Comparison of ENCODE assay signal across 40 cellular contexts in the genomic region with DNA sequence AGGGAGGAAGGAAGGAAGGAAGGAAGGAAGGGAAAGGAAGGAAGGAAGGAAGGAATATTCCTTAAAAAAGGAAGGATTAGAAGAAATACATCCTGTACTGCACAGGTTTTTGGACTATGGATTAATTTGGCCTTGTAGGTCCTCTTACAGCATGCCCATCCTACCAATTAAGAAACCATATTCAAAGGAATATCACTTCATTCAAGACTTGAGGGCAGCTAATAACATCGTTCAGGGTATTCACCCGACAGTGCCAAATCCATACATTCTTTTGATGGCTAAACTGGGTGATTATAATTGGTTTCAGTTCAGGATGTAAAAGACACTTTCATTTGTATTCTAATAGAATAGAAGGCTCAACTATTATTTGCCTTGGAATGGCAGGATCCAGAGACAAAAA.
"Had no signal": no experiment of that assay in that cellular context is flagged by ENCODE, and none has a peak within 500 bp of the region (broad histone marks: within the 10 kb centered on the region; RNA-seq: fewer than 3 reads in every experiment).

No MANE protein-coding gene starts in this region.

- H3K4me3 Mint-ChIP-seq: activated naive CD4-positive, alpha-beta T cell treated with anti-CD3 and anti-CD28 coated beads for 36 hours; activated naive CD4-positive, alpha-beta T cell treated with anti-CD3 and anti-CD28 coated beads, Interleukin-2, amount 10 ng/mL, durations not matched to agents 7 days and 5 days; activated naive CD4-positive, alpha-beta T cell treated with anti-CD3 and anti-CD28 coated beads, Interleukin-2, amount 50 U/mL, for 24 hours; activated naive CD8-positive, alpha-beta T cell; activated naive CD8-positive, alpha-beta T cell treated with anti-CD3 and anti-CD28 coated beads for 36 hours; activated naive CD8-positive, alpha-beta T cell treated with anti-CD3 and anti-CD28 coated beads, Interleukin-2, amount 10 ng/mL, durations not matched to agents 7 days and 5 days; activated naive CD8-positive, alpha-beta T cell treated with anti-CD3 and anti-CD28 coated beads, Interleukin-2, amount 50 U/mL, for 24 hours; activated T-cell treated with anti-CD3 and anti-CD28 coated beads, Interleukin-2, amount 50 U/mL, for 24 hours; activated T-cell treated with anti-CD3 and anti-CD28 coated beads, Interleukin-2, amount 50 U/mL, for 4 hours; activated T-cell treated with anti-CD3 and anti-CD28 coated beads, Interleukin-2, amount 50 U/mL, for 72 hours; activated T-helper 1 cell treated with anti-CD3 and anti-CD28 coated beads, Interleukin-12 subunit alpha, Interleukin-12 subunit beta, Interleukin-2, Interleukin-4 antibody, amounts not matched to agents 30 ng/mL and 10 ng/mL and 1 ng/mL, durations not matched to agents 14 hours and 24 hours and 36 hours; activated T-helper 17 cell treated with anti-CD3 and anti-CD28 coated beads, Interleukin-2, amount 50 U/mL, for 72 hours; brain; central memory CD8-positive, alpha-beta T cell had no signal

- H3K9me3 Mint-ChIP-seq: activated naive CD4-positive, alpha-beta T cell treated with anti-CD3 and anti-CD28 coated beads, Interleukin-2, amount 50 U/mL, for 24 hours; activated naive CD8-positive, alpha-beta T cell treated with anti-CD3 and anti-CD28 coated beads, Interleukin-2, amount 10 ng/mL, durations not matched to agents 7 days and 5 days; activated naive CD8-positive, alpha-beta T cell treated with anti-CD3 and anti-CD28 coated beads, Interleukin-2, amount 50 U/mL, for 24 hours; activated T-helper 1 cell treated with anti-CD3 and anti-CD28 coated beads, Interleukin-12 subunit alpha, Interleukin-12 subunit beta, Interleukin-2, Interleukin-4 antibody, amounts not matched to agents 30 ng/mL and 10 ng/mL and 1 ng/mL, durations not matched to agents 14 hours and 24 hours and 36 hours; activated T-helper 2 cell treated with anti-CD3 and anti-CD28 coated beads, Interferon-gamma antibody, Interleukin-2, Interleukin-4, amounts not matched to agents 10 μg/mL and 5 μg/mL and 100 μg/mL, durations not matched to agents 14 hours and 24 hours and 36 hours had no signal

- H3K4me1 ChIP-seq: adrenal gland, ascending aorta, body of pancreas, breast epithelium had no signal

- FAIRE-seq: astrocyte, bronchial epithelial cell had no signal

- H3K36me3 Mint-ChIP-seq: activated naive CD4-positive, alpha-beta T cell treated with anti-CD3 and anti-CD28 coated beads, Interleukin-2, amount 10 ng/mL, durations not matched to agents 7 days and 5 days; activated naive CD4-positive, alpha-beta T cell treated with anti-CD3 and anti-CD28 coated beads, Interleukin-2, amount 50 U/mL, for 24 hours; activated naive CD4-positive, alpha-beta T cell treated with anti-CD3 and anti-CD28 coated beads, Interleukin-2, amount 50 U/mL, for 72 hours; activated naive CD8-positive, alpha-beta T cell; activated naive CD8-positive, alpha-beta T cell treated with anti-CD3 and anti-CD28 coated beads for 36 hours; activated naive CD8-positive, alpha-beta T cell treated with anti-CD3 and anti-CD28 coated beads, Interleukin-2, amount 10 ng/mL, durations not matched to agents 7 days and 5 days; brain had no signal

- H3K27me3 Mint-ChIP-seq: activated naive CD4-positive, alpha-beta T cell treated with anti-CD3 and anti-CD28 coated beads, Interleukin-2, amount 10 ng/mL, durations not matched to agents 7 days and 5 days; activated naive CD4-positive, alpha-beta T cell treated with anti-CD3 and anti-CD28 coated beads, Interleukin-2, amount 50 U/mL, for 24 hours; activated naive CD8-positive, alpha-beta T cell; activated naive CD8-positive, alpha-beta T cell treated with anti-CD3 and anti-CD28 coated beads for 36 hours; activated naive CD8-positive, alpha-beta T cell treated with anti-CD3 and anti-CD28 coated beads, Interleukin-2, amount 10 ng/mL, durations not matched to agents 7 days and 5 days; activated naive CD8-positive, alpha-beta T cell treated with anti-CD3 and anti-CD28 coated beads, Interleukin-2, amount 50 U/mL, for 24 hours; activated T-cell treated with anti-CD3 and anti-CD28 coated beads, Interleukin-2, amount 50 U/mL, for 24 hours; activated T-helper 17 cell treated with anti-CD3 and anti-CD28 coated beads, Interleukin-2, amount 50 U/mL, for 72 hours; central memory CD8-positive, alpha-beta T cell had no signal

- H3K4me3 ChIP-seq: adrenal gland, ascending aorta, body of pancreas, breast epithelium, cardiac muscle cell had no signal

- H3K27ac Mint-ChIP-seq: activated naive CD4-positive, alpha-beta T cell treated with anti-CD3 and anti-CD28 coated beads for 36 hours; activated naive CD4-positive, alpha-beta T cell treated with anti-CD3 and anti-CD28 coated beads, Interleukin-2, amount 10 ng/mL, durations not matched to agents 7 days and 5 days; activated naive CD4-positive, alpha-beta T cell treated with anti-CD3 and anti-CD28 coated beads, Interleukin-2, amount 50 U/mL, for 24 hours; activated naive CD4-positive, alpha-beta T cell treated with anti-CD3 and anti-CD28 coated beads, Interleukin-2, amount 50 U/mL, for 72 hours; activated naive CD8-positive, alpha-beta T cell; activated naive CD8-positive, alpha-beta T cell treated with anti-CD3 and anti-CD28 coated beads for 36 hours; activated naive CD8-positive, alpha-beta T cell treated with anti-CD3 and anti-CD28 coated beads, Interleukin-2, amount 10 ng/mL, durations not matched to agents 7 days and 5 days; activated naive CD8-positive, alpha-beta T cell treated with anti-CD3 and anti-CD28 coated beads, Interleukin-2, amount 50 U/mL, for 24 hours; activated T-cell treated with anti-CD3 and anti-CD28 coated beads, Interleukin-2, amount 50 U/mL, for 24 hours; activated T-cell treated with anti-CD3 and anti-CD28 coated beads, Interleukin-2, amount 50 U/mL, for 72 hours; activated T-helper 1 cell treated with anti-CD3 and anti-CD28 coated beads, Interleukin-12 subunit alpha, Interleukin-12 subunit beta, Interleukin-2, Interleukin-4 antibody, amounts not matched to agents 30 ng/mL and 10 ng/mL and 1 ng/mL, durations not matched to agents 14 hours and 24 hours and 36 hours; activated T-helper 17 cell treated with anti-CD3 and anti-CD28 coated beads, Interleukin-2, amount 50 U/mL, for 72 hours; activated T-helper 2 cell treated with anti-CD3 and anti-CD28 coated beads, Interferon-gamma antibody, Interleukin-2, Interleukin-4, amounts not matched to agents 10 μg/mL and 5 μg/mL and 100 μg/mL, durations not matched to agents 14 hours and 24 hours and 36 hours; brain had no signal

- ATAC-seq: activated naive CD4-positive, alpha-beta T cell treated with anti-CD3 and anti-CD28 coated beads, Interleukin-2, amount 50 U/mL, for 72 hours; activated naive CD8-positive, alpha-beta T cell treated with anti-CD3 and anti-CD28 coated beads, Interleukin-2, amount 50 U/mL, for 24 hours; activated T-cell treated with anti-CD3 and anti-CD28 coated beads, Interleukin-2, amount 50 U/mL, for 4 hours; activated T-cell treated with anti-CD3 and anti-CD28 coated beads, Interleukin-2, amount 50 U/mL, for 72 hours; activated T-helper 17 cell treated with anti-CD3 and anti-CD28 coated beads, Interleukin-2, amount 50 U/mL, for 72 hours; body of pancreas had no signal

- DNase-seq: activated effector memory CD4-positive, alpha-beta T cell treated with anti-CD3 and anti-CD28 coated beads, Interleukin-2, amount 50 U/mL, for 16 hours; activated effector memory CD4-positive, alpha-beta T cell treated with Interleukin-2 at 50 U/mL for 16 hours; activated gamma-delta T cell; activated gamma-delta T cell treated with Interleukin-2 at 50 U/mL for 16 hours; activated naive CD4-positive, alpha-beta T cell; activated naive CD4-positive, alpha-beta T cell treated with anti-CD3 and anti-CD28 coated beads for 36 hours; activated naive CD4-positive, alpha-beta T cell treated with anti-CD3 and anti-CD28 coated beads, Interleukin-2, amount 10 ng/mL, durations not matched to agents 7 days and 5 days; activated naive CD4-positive, alpha-beta T cell treated with anti-CD3 and anti-CD28 coated beads, Interleukin-2, amount 50 U/mL, for 16 hours; activated naive CD4-positive, alpha-beta T cell treated with Interleukin-2 at 50 U/mL for 16 hours; activated naive CD8-positive, alpha-beta T cell treated with anti-CD3 and anti-CD28 coated beads for 36 hours; activated naive CD8-positive, alpha-beta T cell treated with anti-CD3 and anti-CD28 coated beads, Interleukin-2, amount 10 ng/mL, durations not matched to agents 7 days and 5 days; activated naive CD8-positive, alpha-beta T cell treated with anti-CD3 and anti-CD28 coated beads, Interleukin-2, amount 50 U/mL, for 24 hours; activated T-cell treated with anti-CD3 and anti-CD28 coated beads, Interleukin-2, amount 50 U/mL, for 1 hour; activated T-cell treated with anti-CD3 and anti-CD28 coated beads, Interleukin-2, amount 50 U/mL, for 24 hours; activated T-cell treated with anti-CD3 and anti-CD28 coated beads, Interleukin-2, amount 50 U/mL, for 4 hours; activated T-cell treated with anti-CD3 and anti-CD28 coated beads, Interleukin-2, amount 50 U/mL, for 48 hours; activated T-cell treated with anti-CD3 and anti-CD28 coated beads, Interleukin-2, amount 50 U/mL, for 72 hours; adrenal gland; amniotic stem cell; amygdala; anterior cingulate cortex; aorta; body of pancreas; brain microvascular endothelial cell; caudate nucleus; central memory CD4-positive, alpha-beta T cell; cerebellar nuclear complex had no signal

- H3K9me3 ChIP-seq: adrenal gland, ascending aorta, body of pancreas, breast epithelium had no signal

- H3K4me1 Mint-ChIP-seq: activated naive CD4-positive, alpha-beta T cell treated with anti-CD3 and anti-CD28 coated beads, Interleukin-2, amount 10 ng/mL, durations not matched to agents 7 days and 5 days; activated naive CD4-positive, alpha-beta T cell treated with anti-CD3 and anti-CD28 coated beads, Interleukin-2, amount 50 U/mL, for 24 hours; activated naive CD8-positive, alpha-beta T cell treated with anti-CD3 and anti-CD28 coated beads for 36 hours; activated naive CD8-positive, alpha-beta T cell treated with anti-CD3 and anti-CD28 coated beads, Interleukin-2, amount 10 ng/mL, durations not matched to agents 7 days and 5 days; activated naive CD8-positive, alpha-beta T cell treated with anti-CD3 and anti-CD28 coated beads, Interleukin-2, amount 50 U/mL, for 24 hours; activated T-helper 17 cell treated with anti-CD3 and anti-CD28 coated beads, Interleukin-2, amount 50 U/mL, for 72 hours; central memory CD8-positive, alpha-beta T cell had no signal

- H3K27me3 ChIP-seq: adrenal gland, ascending aorta, body of pancreas, brain microvascular endothelial cell, breast epithelium, cardiac muscle cell had no signal

- H3K27ac ChIP-seq: adrenal gland, ascending aorta, body of pancreas, brain microvascular endothelial cell, breast epithelium, cardiac muscle cell had no signal

- H3K36me3 ChIP-seq: adrenal gland, ascending aorta, brain microvascular endothelial cell, breast epithelium, cardiac muscle cell had no signal
